In the genomic region with DNA sequence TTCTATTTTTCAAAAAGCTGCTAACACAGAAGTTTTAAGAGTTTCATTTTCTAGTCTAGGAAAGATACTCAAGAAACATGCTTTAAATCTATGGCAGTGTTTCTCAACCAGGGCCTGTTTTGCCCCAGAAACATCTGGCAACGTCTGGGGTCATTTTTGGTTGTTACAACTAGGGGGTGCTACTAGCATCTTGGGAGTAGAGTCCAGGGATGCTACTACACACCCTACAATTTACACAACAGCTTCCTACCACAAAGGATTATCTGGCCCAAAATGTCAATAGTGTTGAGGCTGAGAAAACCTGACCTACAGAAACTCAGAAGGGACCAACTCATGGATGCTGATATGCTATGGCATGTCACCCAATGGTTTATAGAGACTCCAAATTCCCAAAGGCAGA, we compare ENCODE assay signal across 11 cellular contexts. TPM values are rescaled to one million over a fixed set of nuclear protein-coding genes. Genes with fewer than 3 reads are reported as not detected.
DNase-seq lines count a peak whose midpoint lies in the region; ATAC-seq and FAIRE-seq lines count a peak whose summit lies in the region.
"Had no signal": no experiment of that assay in that cellular context is flagged by ENCODE, and none has a peak within 500 bp of the region (broad histone marks: within the 10 kb centered on the region; RNA-seq: fewer than 3 reads in every experiment).

No MANE protein-coding gene starts in this region.

- no peak overlapping the region for H3K4me3 ChIP-seq in small intestine (ENCODE audit: low read depth in 1 of 2, low read length in 2 of 2)
- H3K4me3 ChIP-seq: SJCRH30 had no signal

- no peaks in the 10 kb centered on the region for H3K9me3 ChIP-seq in small intestine (ENCODE audit: control insufficient read depth, low read depth)
- H3K9me3 ChIP-seq: SJCRH30 had no signal

- DNase-seq in activated naive CD4-positive, alpha-beta T cell treated with anti-CD3 and anti-CD28 coated beads for 36 hours: peak; percentile 17
- no peak for DNase-seq in activated naive CD4-positive, alpha-beta T cell (lab: John Stamatoyannopoulos, UW)
- peak; percentile 13 for DNase-seq in NCI-H226
- no peak for DNase-seq in epithelial cell of prostate (ENCODE audit: low read depth, low spot score)
- DNase-seq in small intestine: peak; percentile 9
- DNase-seq in OCI-M2 (lab: John Stamatoyannopoulos, UW; ENCODE audit: unreplicated experiment): no peak
- DNase-seq in HK-2 (ENCODE audit: unreplicated experiment): no peak
- DNase-seq: stimulated activated naive CD4-positive, alpha-beta T cell treated with Interleukin-2 at 50 U/mL for 16 hours had no signal

- H3K36me3 ChIP-seq in small intestine (ENCODE audit: control insufficient read depth in 2 of 2, insufficient read depth in 2 of 2, low read length in 2 of 2): peaks cover 3 to 6% of the 10 kb centered on the region in 2 donors

- H3K4me1 ChIP-seq in small intestine (ENCODE audit: control insufficient read depth in 2 of 2, insufficient read depth in 1 of 2, low read depth in 1 of 2, low read length in 1 of 2): no peaks in the 10 kb centered on the region
- H3K4me1 ChIP-seq: SJCRH30 had no signal

- H3K4me3 Mint-ChIP-seq in activated naive CD4-positive, alpha-beta T cell treated with anti-CD3 and anti-CD28 coated beads for 36 hours: no peak overlapping the region
- H3K4me3 Mint-ChIP-seq: CD4-positive, CD25-positive, alpha-beta regulatory T cell had no signal

- 47 to 56% (median 54%) methylated on average over 1 of the region's 1 CpG for WGBS in small intestine, 3 donors

- intact Hi-C loops in activated naive CD4-positive, alpha-beta T cell treated with anti-CD3 and anti-CD28 coated beads for 36 hours (cut with micrococcal nuclease): loop anchor here (2.0 kb wide), 1 partner anchor 63 kb away; no protein-coding TSS in a partner anchor

- H3K27me3 Mint-ChIP-seq in activated naive CD4-positive, alpha-beta T cell treated with anti-CD3 and anti-CD28 coated beads for 36 hours (ENCODE audit: low read depth): no peaks in the 10 kb centered on the region
- H3K27me3 Mint-ChIP-seq: CD4-positive, CD25-positive, alpha-beta regulatory T cell had no signal

- no peak for ATAC-seq in GM18861 (IDR thresholded peaks at IDR 0.05; ENCODE audit: unreplicated experiment)

- no peak for FAIRE-seq in small intestine (lab: Jason Lieb, UNC)

- no peaks in the 10 kb centered on the region for H3K27me3 ChIP-seq in small intestine (ENCODE audit: control insufficient read depth in 2 of 2, insufficient read depth in 2 of 2, low read length in 2 of 2)
- H3K27me3 ChIP-seq: SJCRH30 had no signal

- H3K27ac Mint-ChIP-seq in activated naive CD4-positive, alpha-beta T cell treated with anti-CD3 and anti-CD28 coated beads for 36 hours: no peak overlapping the region
- H3K27ac Mint-ChIP-seq: CD4-positive, CD25-positive, alpha-beta regulatory T cell had no signal

- CTCF ChIA-PET in activated naive CD4-positive, alpha-beta T cell treated with anti-CD3 and anti-CD28 coated beads for 36 hours (lab: Charles Lee): interaction anchor here (2.6 kb wide), 1 partner anchor 62 kb away, joined by 8 read pairs; no protein-coding TSS in a partner anchor

- H3K36me3 Mint-ChIP-seq in activated naive CD4-positive, alpha-beta T cell treated with anti-CD3 and anti-CD28 coated beads for 36 hours (ENCODE audit: low read depth): peaks cover 16% of the 10 kb centered on the region

- no peaks in the 10 kb centered on the region for H3K4me1 Mint-ChIP-seq in activated naive CD4-positive, alpha-beta T cell treated with anti-CD3 and anti-CD28 coated beads for 36 hours (ENCODE audit: low read depth)
- H3K4me1 Mint-ChIP-seq: CD4-positive, CD25-positive, alpha-beta regulatory T cell had no signal

- H3K27ac ChIP-seq in epithelial cell of prostate (peak overlapping the region; percentile 45), small intestine (ENCODE audit: low read depth in 1 of 2, low read length in 1 of 2) (no peak overlapping the region)
- H3K27ac ChIP-seq: SJCRH30 had no signal

- H3K9me3 Mint-ChIP-seq in activated naive CD4-positive, alpha-beta T cell treated with anti-CD3 and anti-CD28 coated beads for 36 hours: no peaks in the 10 kb centered on the region
- H3K9me3 Mint-ChIP-seq: CD4-positive, CD25-positive, alpha-beta regulatory T cell had no signal

RNA-seq across cellular contexts. Expression of a gene that starts 24.4 kb away (rescaled TPM):
- total RNA-seq in activated naive CD4-positive, alpha-beta T cell treated with anti-CD3 and anti-CD28 coated beads for 36 hours: 1 to 10 TPM; 3.1 to 4.8 TPM
- polyA plus RNA-seq in small intestine: 1 to 10 TPM; 3.7 to 5.4 (median 4.5) TPM

RNA-seq across cellular contexts. Expression of a gene that starts 24.4 kb away (rescaled TPM):
- 10 to 100 TPM; 28.6 to 29.4 TPM for total RNA-seq in activated naive CD4-positive, alpha-beta T cell treated with anti-CD3 and anti-CD28 coated beads for 36 hours
- 1 to 10 TPM; 2.4 to 6.4 (median 3.6) TPM for polyA plus RNA-seq in small intestine

Comparison
In these comparisons a context has a peak if more than half of its experiments do, and no peak if none do; other contexts are left out.
1. DNase-seq: peak in activated naive CD4-positive, alpha-beta T cell treated with anti-CD3 and anti-CD28 coated beads for 36 hours (single experiment), NCI-H226 (single experiment) and small intestine (single experiment); none in activated naive CD4-positive, alpha-beta T cell (0 of 4), epithelial cell of prostate (single experiment), OCI-M2 (single experiment) and HK-2 (single experiment).